ENCODE assay signal across 1 cellular context in the genomic region with DNA sequence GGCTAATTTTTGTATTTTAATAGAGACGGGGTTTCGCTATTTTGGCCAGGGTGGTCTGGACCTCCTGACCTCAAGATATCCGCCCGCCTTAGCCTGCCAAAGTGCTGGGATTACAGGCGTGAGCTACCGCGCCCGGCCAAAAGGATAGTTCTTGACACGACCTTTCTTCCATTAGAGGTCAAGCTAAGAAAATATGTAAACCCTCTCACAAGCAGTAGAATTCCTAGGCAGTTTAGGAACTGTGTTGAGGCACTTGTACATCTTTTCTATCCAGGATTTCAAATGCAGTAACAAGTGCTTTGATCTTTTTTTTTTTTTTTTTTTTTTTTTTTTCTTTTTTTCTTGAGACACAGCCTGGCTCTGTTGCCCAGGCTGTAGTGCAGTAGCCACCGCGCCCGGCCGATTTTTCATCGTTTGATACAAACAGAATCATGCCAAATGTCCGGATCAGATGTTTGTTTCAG.
TF ChIP-seq lines count a peak whose summit lies in the region.

No MANE protein-coding gene starts in this region.

TF ChIP-seq in WTC11, 78 proteins besides CTCF, POLR2A, EP300 and RAD21 (continued from another document):
- TF ChIP-seq E2F1 (CRISPR knock-in tag; IDR thresholded peaks at IDR 0.05) (no peak), NR2C2 (CRISPR knock-in tag; IDR thresholded peaks at IDR 0.05) (no peak), ZNF232 (CRISPR knock-in tag; IDR thresholded peaks at IDR 0.05) (no peak), CBFB (CRISPR knock-in tag; IDR thresholded peaks at IDR 0.05; ENCODE audit: low read depth) (no peak), ZSCAN18 (CRISPR knock-in tag; IDR thresholded peaks at IDR 0.05) (no peak), KAT7 (CRISPR knock-in tag; IDR thresholded peaks at IDR 0.05; ENCODE audit: borderline replicate concordance) (no peak)
- TF ChIP-seq, protein P1, sequence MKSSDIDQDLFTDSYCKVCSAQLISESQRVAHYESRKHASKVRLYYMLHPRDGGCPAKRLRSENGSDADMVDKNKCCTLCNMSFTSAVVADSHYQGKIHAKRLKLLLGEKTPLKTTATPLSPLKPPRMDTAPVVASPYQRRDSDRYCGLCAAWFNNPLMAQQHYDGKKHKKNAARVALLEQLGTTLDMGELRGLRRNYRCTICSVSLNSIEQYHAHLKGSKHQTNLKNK (CRISPR knock-in tag; IDR thresholded peaks at IDR 0.05), result no peak
- TF ChIP-seq, protein P2, sequence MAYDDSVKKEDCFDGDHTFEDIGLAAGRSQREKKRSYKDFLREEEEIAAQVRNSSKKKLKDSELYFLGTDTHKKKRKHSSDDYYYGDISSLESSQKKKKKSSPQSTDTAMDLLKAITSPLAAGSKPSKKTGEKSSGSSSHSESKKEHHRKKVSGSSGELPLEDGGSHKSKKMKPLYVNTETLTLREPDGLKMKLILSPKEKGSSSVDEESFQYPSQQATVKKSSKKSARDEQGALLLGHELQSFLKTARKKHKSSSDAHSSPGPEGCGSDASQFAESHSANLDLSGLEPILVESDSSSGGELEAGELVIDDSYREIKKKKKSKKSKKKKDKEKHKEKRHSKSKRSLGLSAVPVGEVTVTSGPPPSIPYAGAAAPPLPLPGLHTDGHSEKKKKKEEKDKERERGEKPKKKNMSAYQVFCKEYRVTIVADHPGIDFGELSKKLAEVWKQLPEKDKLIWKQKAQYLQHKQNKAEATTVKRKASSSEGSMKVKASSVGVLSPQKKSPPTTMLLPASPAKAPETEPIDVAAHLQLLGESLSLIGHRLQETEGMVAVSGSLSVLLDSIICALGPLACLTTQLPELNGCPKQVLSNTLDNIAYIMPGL (CRISPR knock-in tag; IDR thresholded peaks at IDR 0.05), result no peak
